9 cellular contexts compared by ENCODE assay signal in the genomic region with DNA sequence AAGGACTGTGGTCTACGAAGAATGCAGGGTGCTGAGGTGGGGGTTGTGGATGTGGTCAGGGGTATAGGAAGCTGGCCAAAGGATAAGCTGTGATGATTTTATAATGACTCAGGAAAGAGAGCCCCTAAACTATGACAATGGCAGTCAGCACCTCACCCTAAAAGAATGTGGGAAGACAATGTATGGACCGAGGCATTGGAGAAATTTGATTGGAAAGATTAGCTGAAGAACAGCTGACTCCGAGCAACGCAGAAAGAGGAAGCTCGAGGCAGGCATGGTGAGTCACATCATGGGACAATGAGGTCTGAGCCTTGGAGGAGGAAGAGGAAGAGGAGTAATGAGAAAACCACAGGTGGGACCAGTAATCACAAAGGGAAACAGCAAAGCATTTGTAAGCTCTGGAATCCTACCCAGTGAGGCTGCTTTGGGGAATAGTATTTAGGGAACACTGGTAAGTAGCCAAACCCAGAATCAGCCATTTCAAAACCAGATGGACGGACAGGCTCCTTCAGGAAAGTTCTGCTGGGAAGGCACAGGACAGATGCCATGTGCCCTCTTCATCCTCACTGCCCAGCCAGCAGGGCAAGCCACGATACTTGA.
DNase-seq lines count a peak whose midpoint lies in the region; ATAC-seq and TF ChIP-seq lines count a peak whose summit lies in the region.
"Had no signal": no experiment of that assay in that cellular context is flagged by ENCODE, and none has a peak within 500 bp of the region (broad histone marks: within the 10 kb centered on the region; RNA-seq: fewer than 3 reads in every experiment).

No MANE protein-coding gene starts in this region.

- no peak overlapping the region for H3K4me3 Mint-ChIP-seq in activated T-cell treated with anti-CD3 and anti-CD28 coated beads, Interleukin-2, amount 50 U/mL, for 72 hours

- peaks cover 8% of the 10 kb centered on the region for H3K4me1 Mint-ChIP-seq in activated T-cell treated with anti-CD3 and anti-CD28 coated beads, Interleukin-2, amount 50 U/mL, for 72 hours (ENCODE audit: low read depth)

- H3K27me3 Mint-ChIP-seq in activated T-cell treated with anti-CD3 and anti-CD28 coated beads, Interleukin-2, amount 50 U/mL, for 72 hours (ENCODE audit: low read depth): peaks cover under 1% of the 10 kb centered on the region

- in situ Hi-C loops in HAP-1 (cut with MboI; ENCODE audit: low sequenced_read_pairs) (no loop called here), GM13977 (cut with MboI; ENCODE audit: low pct_unique_long_range_greater_than_20kb, low sequenced_read_pairs, unreplicated experiment) (no loop called here)

- H3K4me3 ChIP-seq in fibroblast of the aortic adventitia (ENCODE audit: low read depth, low read length): peak overlapping the region; percentile 4
- no peak overlapping the region for H3K4me3 ChIP-seq in HAP-1
- H3K4me3 ChIP-seq: prostate gland had no signal

- H3K27me3 ChIP-seq in HAP-1 (ENCODE audit: low read depth): no peaks in the 10 kb centered on the region

- no peak overlapping the region for H3K27ac Mint-ChIP-seq in activated T-cell treated with anti-CD3 and anti-CD28 coated beads, Interleukin-2, amount 50 U/mL, for 72 hours

- DNase-seq in GM03348 (ENCODE audit: low spot score): peak; percentile 73
- DNase-seq in SIG-M5 (lab: John Stamatoyannopoulos, UW): peak; percentile 5
- DNase-seq in fibroblast of the aortic adventitia (ENCODE audit: low read depth): peak; percentile 98
- DNase-seq in putamen (ENCODE audit: low spot score): peak; percentile 43
- no peak for DNase-seq in activated naive CD4-positive, alpha-beta T cell treated with Interleukin-2 at 50 U/mL for 16 hours
- no peak for DNase-seq in HAP-1 (ENCODE audit: low spot score in 2 of 2)
- no peak for DNase-seq in GM13977 (ENCODE audit: low spot score)
- DNase-seq in activated T-cell treated with anti-CD3 and anti-CD28 coated beads, Interleukin-2, amount 50 U/mL, for 72 hours: no peak

- H3K36me3 ChIP-seq in HAP-1 (replicated peaks): no peaks in the 10 kb centered on the region
- H3K36me3 ChIP-seq: prostate gland had no signal

- no peak for ATAC-seq in activated T-cell treated with anti-CD3 and anti-CD28 coated beads, Interleukin-2, amount 50 U/mL, for 72 hours (replicated peaks in 1 of 2)

- no peaks in the 10 kb centered on the region for H3K9me3 ChIP-seq in HAP-1
- H3K9me3 ChIP-seq: prostate gland had no signal

- no peaks in the 10 kb centered on the region for H3K9me3 Mint-ChIP-seq in activated T-cell treated with anti-CD3 and anti-CD28 coated beads, Interleukin-2, amount 50 U/mL, for 72 hours

- H3K36me3 Mint-ChIP-seq in activated T-cell treated with anti-CD3 and anti-CD28 coated beads, Interleukin-2, amount 50 U/mL, for 72 hours (ENCODE audit: insufficient read depth in 2 of 2): no peaks in the 10 kb centered on the region

- no peak for TF ChIP-seq CTCF in fibroblast of the aortic adventitia (IDR thresholded peaks at IDR 0.05; ENCODE audit: insufficient read depth, low read length)
- TF ChIP-seq CTCF in GM13977 (IDR thresholded peaks at IDR 0.05; ENCODE audit: extremely low read depth, insufficient read depth, missing control alignments): no peak

- H3K4me1 ChIP-seq in HAP-1: no peaks in the 10 kb centered on the region; the same call in 1 of the 2 replicates
- H3K4me1 ChIP-seq: prostate gland had no signal

Comparison
In these comparisons a context has a peak if more than half of its experiments do, and no peak if none do; other contexts are left out.
1. DNase-seq: peak in GM03348 (single experiment), SIG-M5 (single experiment), fibroblast of the aortic adventitia (single experiment) and putamen (single experiment); none in activated naive CD4-positive, alpha-beta T cell treated with Interleukin-2 at 50 U/mL for 16 hours (single experiment), HAP-1 (0 of 2), GM13977 (single experiment) and activated T-cell treated with anti-CD3 and anti-CD28 coated beads, Interleukin-2, amount 50 U/mL, for 72 hours (0 of 2).